Comparison of ENCODE assay signal across 9 cellular contexts in the genomic region with DNA sequence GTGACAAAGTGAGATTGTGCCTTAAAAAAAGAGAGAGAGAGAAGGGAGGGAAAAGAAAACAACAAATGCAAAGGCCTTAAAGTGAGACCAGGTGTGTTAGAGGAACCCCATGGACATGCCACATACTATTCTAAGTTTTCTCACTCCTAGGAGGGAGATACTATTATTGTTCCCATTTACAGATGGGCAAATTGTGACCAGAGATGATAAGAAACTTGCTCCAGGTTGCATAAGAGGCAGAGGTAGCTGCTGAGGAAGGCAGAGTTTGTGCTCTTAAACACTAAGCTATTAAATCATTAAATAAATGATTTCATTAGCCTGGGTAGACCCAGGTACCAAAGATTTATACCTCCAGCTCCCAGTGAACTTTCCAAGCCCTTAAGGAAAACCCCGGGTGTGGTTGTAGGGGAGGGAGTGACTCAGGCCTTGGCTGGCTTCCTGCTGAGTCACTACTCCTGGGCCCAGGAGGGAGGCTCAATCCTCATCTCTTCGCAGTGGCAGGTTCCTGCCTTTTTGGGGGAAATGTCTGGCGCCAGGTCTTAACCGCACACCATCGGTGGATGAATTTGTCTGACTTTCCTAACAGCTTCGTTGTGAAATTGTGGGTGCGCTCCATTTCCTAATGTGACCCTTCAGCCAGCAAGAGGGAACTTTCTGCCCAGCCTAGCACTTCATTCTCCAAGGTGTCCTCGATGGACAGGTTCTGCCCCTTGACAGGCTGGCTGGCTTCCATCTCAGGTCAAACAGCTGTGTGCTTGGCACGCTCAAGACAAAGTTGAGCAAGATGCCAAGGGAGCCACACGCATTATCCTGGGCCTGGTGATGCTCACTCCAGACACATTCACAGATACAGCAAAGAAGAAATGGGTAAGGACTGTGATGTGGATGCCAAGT. TPM values are rescaled to one million over a fixed set of nuclear protein-coding genes. Genes with fewer than 3 reads are reported as not detected.
DNase-seq lines count a peak whose midpoint lies in the region; ATAC-seq and TF ChIP-seq lines count a peak whose summit lies in the region.
"Had no signal": no experiment of that assay in that cellular context is flagged by ENCODE, and none has a peak within 500 bp of the region (broad histone marks: within the 10 kb centered on the region; RNA-seq: fewer than 3 reads in every experiment).

No MANE protein-coding gene starts in this region.

- H3K27ac ChIP-seq in psoas muscle: no peak overlapping the region
- H3K27ac ChIP-seq: dorsolateral prefrontal cortex had no signal

- no peaks in the 10 kb centered on the region for H3K36me3 ChIP-seq in psoas muscle (ENCODE audit: insufficient read depth in 1 of 2, low read depth in 1 of 2)

- H3K9me3 ChIP-seq in psoas muscle: no peaks in the 10 kb centered on the region

- TF ChIP-seq CTCF in AG10803 (conservative IDR thresholded peaks at IDR 0.05; ENCODE audit: low read length) (no peak), fibroblast of the aortic adventitia (IDR thresholded peaks at IDR 0.05; ENCODE audit: insufficient read depth, low read length) (no peak), psoas muscle (IDR thresholded peaks at IDR 0.05) (no peak)

- no peaks in the 10 kb centered on the region for H3K27me3 ChIP-seq in psoas muscle (ENCODE audit: insufficient read depth in 3 of 3, low read length in 2 of 3)
- H3K27me3 ChIP-seq: dorsolateral prefrontal cortex had no signal

- WGBS in psoas muscle, 3 donors: 45 to 59% (median 47%) methylated on average over 10 of the region's 10 CpGs

- intact Hi-C loops in psoas muscle (cut with DNase I): no loop called here

- peak; percentile 96 for DNase-seq in AG10803 (ENCODE audit: low read depth)
- DNase-seq in HT-29 (ENCODE audit: low spot score): peak; percentile 92
- peak; percentile 9 to 10 for DNase-seq in activated CD4-positive, alpha-beta T cell treated with anti-CD3 and anti-CD28 coated beads, Interleukin-2, amount 50 U/mL, for 4 hours
- peak; percentile 99 for DNase-seq in fibroblast of the aortic adventitia (ENCODE audit: low read depth)
- peak; percentile 86 for DNase-seq in psoas muscle
- no peak for DNase-seq in NCI-H1092 (lab: John Stamatoyannopoulos, UW)
- no peak for DNase-seq in NCI-H1092 treated with DMSO at 0.1 percent for 48 hours (lab: John Stamatoyannopoulos, UW)

- no peaks in the 10 kb centered on the region for H3K4me1 ChIP-seq in psoas muscle

- H3K4me3 ChIP-seq in AG10803 (ENCODE audit: low read length): no peak overlapping the region
- no peak overlapping the region for H3K4me3 ChIP-seq in fibroblast of the aortic adventitia (ENCODE audit: low read depth, low read length)
- no peak overlapping the region for H3K4me3 ChIP-seq in psoas muscle
- H3K4me3 ChIP-seq: dorsolateral prefrontal cortex had no signal

- ATAC-seq in psoas muscle (peak; percentile 93 to 97 (median 96)), HG03139 (IDR thresholded peaks at IDR 0.05; ENCODE audit: unreplicated experiment) (no peak)

RNA-seq across cellular contexts. Expression of gene PTPRJ, which starts 33.4 kb away (rescaled TPM):
- 11.6 and 16.3 TPM in 2 replicates for total RNA-seq in HT-29 (2014; rRNA removed; shearing (Covaris generic))
- total RNA-seq in fibroblast of the aortic adventitia (ENCODE audit: low replicate concordance) (6.6 and 11.0 TPM in 2 replicates), psoas muscle (10 to 100 TPM in 1 of 4 donors, 1 to 10 TPM in 3; 2.6 to 12.4 (median 4.7) TPM)
- polyA plus RNA-seq in psoas muscle: 1 to 10 TPM in 1 of 3 donors, under 1 TPM in 2; 0.32 to 4.4 (median 0.71) TPM

Comparison
In these comparisons a context has a peak if more than half of its experiments do, and no peak if none do; other contexts are left out.
1. DNase-seq: peak in AG10803 (single experiment), HT-29 (single experiment), activated CD4-positive, alpha-beta T cell treated with anti-CD3 and anti-CD28 coated beads, Interleukin-2, amount 50 U/mL, for 4 hours (2 of 2), fibroblast of the aortic adventitia (single experiment) and psoas muscle (2 of 2); none in NCI-H1092 (single experiment) and NCI-H1092 treated with DMSO at 0.1 percent for 48 hours (single experiment).